Comparison of ENCODE assay signal across 22 cellular contexts in the genomic region with DNA sequence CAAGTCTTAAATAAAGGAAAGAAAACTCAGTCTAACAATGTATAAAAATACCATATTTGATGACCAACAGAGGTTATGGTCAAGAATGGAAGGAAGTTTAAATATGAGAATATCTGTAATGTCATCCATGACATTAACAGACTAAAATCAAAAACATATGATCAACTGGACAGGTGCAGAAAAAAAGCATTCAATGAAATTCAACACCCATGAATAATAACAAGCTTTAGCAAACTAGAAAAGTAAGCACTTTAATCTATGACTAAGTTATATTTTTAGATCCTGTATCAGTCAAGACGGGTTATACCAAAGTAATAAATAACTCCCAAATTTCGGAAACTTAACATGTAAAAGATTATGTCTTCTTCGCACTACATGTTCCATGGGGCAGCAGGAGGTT.
"Had no signal": no experiment of that assay in that cellular context is flagged by ENCODE, and none has a peak within 500 bp of the region (broad histone marks: within the 10 kb centered on the region; RNA-seq: fewer than 3 reads in every experiment).

No MANE protein-coding gene starts in this region.

- ATAC-seq: esophagus mucosa; gastrocnemius medialis; heart right ventricle; left cardiac atrium; lower lobe of right lung; naive thymus-derived CD8-positive, alpha-beta T cell; psoas muscle; right lobe of liver had no signal

- DNase-seq: cortex of kidney; dorsolateral prefrontal cortex; effector CD8-positive, alpha-beta T cell; gastrocnemius medialis; heart right ventricle; hypothalamus; kidney; left cardiac atrium; left ventricle myocardium inferior; lower lobe of right lung; mesendoderm; naive thymus-derived CD8-positive, alpha-beta T cell; psoas muscle; retina; right lobe of liver; stimulated activated naive CD4-positive, alpha-beta T cell; stomach; substantia nigra; transverse colon had no signal

- H3K4me3 ChIP-seq: dorsolateral prefrontal cortex, gastrocnemius medialis, heart right ventricle, left ventricle myocardium inferior, lower lobe of right lung, psoas muscle, right lobe of liver, stomach, thoracic aorta, transverse colon had no signal

- H3K36me3 ChIP-seq: gastrocnemius medialis, heart right ventricle, left ventricle myocardium inferior, lower lobe of right lung, neutrophil, right lobe of liver, stomach, thoracic aorta, transverse colon had no signal

- H3K4me1 ChIP-seq: gastrocnemius medialis, heart right ventricle, left ventricle myocardium inferior, lower lobe of right lung, psoas muscle, right lobe of liver, stomach, transverse colon had no signal

- H3K27ac ChIP-seq: dorsolateral prefrontal cortex, gastrocnemius medialis, heart right ventricle, left ventricle myocardium inferior, lower lobe of right lung, neutrophil, psoas muscle, right lobe of liver, stomach, thoracic aorta, transverse colon had no signal

- H3K27me3 ChIP-seq: gastrocnemius medialis, heart right ventricle, neutrophil, right lobe of liver, stomach, transverse colon had no signal

- H3K9me3 ChIP-seq: gastrocnemius medialis, neutrophil, psoas muscle, right lobe of liver, thoracic aorta had no signal
